ENCODE assay signal across 31 cellular contexts in genomic region chr1:15722836-15723542, GRCh38. TPM values are rescaled to one million over a fixed set of nuclear protein-coding genes. Genes with fewer than 3 reads are reported as not detected.
DNase-seq lines count a peak whose midpoint lies in the region; ATAC-seq and TF ChIP-seq lines count a peak whose summit lies in the region.
"Had no signal": no experiment of that assay in that cellular context is flagged by ENCODE, and none has a peak within 500 bp of the region (broad histone marks: within the 10 kb centered on the region; RNA-seq: fewer than 3 reads in every experiment).

No MANE protein-coding gene starts in this region.

- no peaks in the 10 kb centered on the region for H3K27me3 ChIP-seq in osteoblast (ENCODE audit: insufficient read depth, low read length)
- H3K27me3 ChIP-seq in tibial nerve: no peaks in the 10 kb centered on the region
- H3K27me3 ChIP-seq: ascending aorta, right atrium auricular region, transverse colon had no signal

- H3K36me3 ChIP-seq in osteoblast (ENCODE audit: insufficient read depth, low read length): peaks cover 65% of the 10 kb centered on the region
- peaks cover 2 to 99% (median 28%) of the 10 kb centered on the region in 3 donors for H3K36me3 ChIP-seq in tibial nerve

- H3K27ac ChIP-seq in osteoblast (ENCODE audit: low read depth, low read length) (no peak overlapping the region), tibial nerve (peak overlapping the region in 3 of 4 donors; percentile 2 to 54 (median 7))
- H3K27ac ChIP-seq: ascending aorta, right atrium auricular region, transverse colon had no signal

- H3K4me2 ChIP-seq in osteoblast (ENCODE audit: insufficient read depth, low read length): no peak overlapping the region
- H3K4me2 ChIP-seq: SK-N-SH had no signal

- H3K27me3 Mint-ChIP-seq in activated CD4-positive, alpha-beta T cell treated with anti-CD3 and anti-CD28 coated beads, Interleukin-2, amount 10 ng/mL, durations not matched to agents 24 days and 14 days: no peaks in the 10 kb centered on the region
- no peaks in the 10 kb centered on the region for H3K27me3 Mint-ChIP-seq in chondrocyte (ENCODE audit: low read depth)
- H3K27me3 Mint-ChIP-seq: activated CD4-positive, alpha-beta memory T cell treated with anti-CD3 and anti-CD28 coated beads for 36 hours; activated naive CD8-positive, alpha-beta T cell; activated T-helper 17 cell treated with anti-CD3 and anti-CD28 coated beads, Interleukin-2, amount 50 U/mL, for 72 hours; memory B cell had no signal

- H3K4me1 Mint-ChIP-seq in activated CD4-positive, alpha-beta T cell treated with anti-CD3 and anti-CD28 coated beads, Interleukin-2, amount 10 ng/mL, durations not matched to agents 24 days and 14 days: no peaks in the 10 kb centered on the region
- H3K4me1 Mint-ChIP-seq in chondrocyte (ENCODE audit: low read depth): peaks cover 10% of the 10 kb centered on the region
- H3K4me1 Mint-ChIP-seq: activated T-helper 17 cell treated with anti-CD3 and anti-CD28 coated beads, Interleukin-2, amount 50 U/mL, for 72 hours; memory B cell had no signal

- no peak for TF ChIP-seq EP300 in tibial nerve (IDR thresholded peaks at IDR 0.05)

- DNase-seq in activated CD4-positive, alpha-beta T cell treated with anti-CD3 and anti-CD28 coated beads, Interleukin-2, amount 10 ng/mL, durations not matched to agents 24 days and 14 days: no peak
- DNase-seq in activated CD4-positive, alpha-beta T cell treated with anti-CD3 and anti-CD28 coated beads for 4 hours: no peak
- no peak for DNase-seq in chondrocyte (ENCODE audit: low spot score)
- peak; percentile 73 for DNase-seq in osteoblast (ENCODE audit: insufficient read length, low spot score, missing footprints)
- DNase-seq in tibial nerve (ENCODE audit: low spot score in 2 of 2): no peak
- DNase-seq in NK-92 treated with Interleukin-12 subunit alpha and Interleukin-12 subunit beta, amount 100 ng/mL, for 24 hours (lab: John Stamatoyannopoulos, UW): no peak
- DNase-seq in SKM-1 treated with dmso at 0.1 percent for 144 hours (lab: John Stamatoyannopoulos, UW; ENCODE audit: unreplicated experiment): no peak
- DNase-seq: activated CD4-positive, alpha-beta memory T cell treated with anti-CD3 and anti-CD28 coated beads for 36 hours; activated CD4-positive, CD25-positive, alpha-beta regulatory T cell; activated CD8-positive, alpha-beta memory T cell treated with anti-CD3 and anti-CD28 coated beads, Interleukin-2, amount 50 U/mL, for 48 hours; AML-193; CD8-positive, alpha-beta T cell; DMS79; GOT3; Karpas-422; NCI-H1092; NCI-H187 treated with DMSO at 0.1 percent for 48 hours; NCI-H526; RPMI8226; SK-N-SH; stimulated activated CD4-positive, alpha-beta T cell treated with anti-CD3 and anti-CD28 coated beads, Interleukin-4, amount 100 ng/mL, for 1 hour; stimulated activated naive CD4-positive, alpha-beta T cell; transverse colon had no signal

- no peak for ATAC-seq in HG02870 (IDR thresholded peaks at IDR 0.05; ENCODE audit: unreplicated experiment)
- ATAC-seq: activated T-helper 17 cell treated with anti-CD3 and anti-CD28 coated beads, Interleukin-2, amount 50 U/mL, for 72 hours; CD8-positive, alpha-beta T cell had no signal

- no peak overlapping the region for H2AFZ ChIP-seq in osteoblast (ENCODE audit: low read length)

- H4K20me1 ChIP-seq in osteoblast (ENCODE audit: insufficient read depth, low read length): no peaks in the 10 kb centered on the region

- H3K27ac Mint-ChIP-seq in activated CD4-positive, alpha-beta T cell treated with anti-CD3 and anti-CD28 coated beads, Interleukin-2, amount 10 ng/mL, durations not matched to agents 24 days and 14 days: peak overlapping the region; percentile 37
- H3K27ac Mint-ChIP-seq in chondrocyte (ENCODE audit: unreplicated experiment): peak overlapping the region; percentile 82
- H3K27ac Mint-ChIP-seq: activated CD4-positive, alpha-beta memory T cell treated with anti-CD3 and anti-CD28 coated beads for 36 hours; activated naive CD8-positive, alpha-beta T cell; activated T-helper 17 cell treated with anti-CD3 and anti-CD28 coated beads, Interleukin-2, amount 50 U/mL, for 72 hours; CD8-positive, alpha-beta T cell; memory B cell had no signal

- TF ChIP-seq CTCF in chondrocyte (IDR thresholded peaks at IDR 0.05) (no peak), osteoblast (IDR thresholded peaks at IDR 0.05; ENCODE audit: extremely low read depth, low read depth, low read length) (no peak), tibial nerve (IDR thresholded peaks at IDR 0.05) (no peak)

- peaks cover 20% of the 10 kb centered on the region for H3K36me3 Mint-ChIP-seq in activated CD4-positive, alpha-beta T cell treated with anti-CD3 and anti-CD28 coated beads, Interleukin-2, amount 10 ng/mL, durations not matched to agents 24 days and 14 days (ENCODE audit: low read depth)
- peaks cover 27% of the 10 kb centered on the region for H3K36me3 Mint-ChIP-seq in chondrocyte (ENCODE audit: low read depth)
- H3K36me3 Mint-ChIP-seq: activated naive CD8-positive, alpha-beta T cell had no signal

- WGBS in tibial nerve, 2 donors: 75 to 78% methylated on average over 13 of the region's 13 CpGs

- H3K9me3 ChIP-seq in osteoblast (ENCODE audit: low read depth, low read length) (no peaks in the 10 kb centered on the region), tibial nerve (no peaks in the 10 kb centered on the region)
- H3K9me3 ChIP-seq: ascending aorta, right atrium auricular region, SK-N-SH, transverse colon had no signal

- intact Hi-C loops in activated CD4-positive, alpha-beta T cell treated with anti-CD3 and anti-CD28 coated beads, Interleukin-2, amount 10 ng/mL, durations not matched to agents 24 days and 14 days (cut with micrococcal nuclease): no loop called here

- TF ChIP-seq POLR2A in tibial nerve (IDR thresholded peaks at IDR 0.05): no peak

- H3K79me2 ChIP-seq in osteoblast (ENCODE audit: insufficient read depth, low read length): peaks cover 1% of the 10 kb centered on the region

- no peak overlapping the region for H3K4me3 Mint-ChIP-seq in activated CD4-positive, alpha-beta T cell treated with anti-CD3 and anti-CD28 coated beads, Interleukin-2, amount 10 ng/mL, durations not matched to agents 24 days and 14 days
- H3K4me3 Mint-ChIP-seq in chondrocyte (ENCODE audit: unreplicated experiment): no peak overlapping the region
- H3K4me3 Mint-ChIP-seq: activated CD4-positive, alpha-beta memory T cell treated with anti-CD3 and anti-CD28 coated beads for 36 hours; activated naive CD8-positive, alpha-beta T cell; activated T-helper 17 cell treated with anti-CD3 and anti-CD28 coated beads, Interleukin-2, amount 50 U/mL, for 72 hours; CD8-positive, alpha-beta T cell; memory B cell had no signal

- H3K4me1 ChIP-seq in osteoblast (ENCODE audit: insufficient read depth, low read length) (no peaks in the 10 kb centered on the region), tibial nerve (peaks cover 0 to 24% (median 0%) of the 10 kb centered on the region in 4 donors)
- H3K4me1 ChIP-seq: ascending aorta, transverse colon had no signal

- H3K4me3 ChIP-seq in osteoblast (ENCODE audit: insufficient read depth, low read length): no peak overlapping the region
- H3K4me3 ChIP-seq in tibial nerve: no peak overlapping the region
- H3K4me3 ChIP-seq: ascending aorta, right atrium auricular region, transverse colon had no signal

- no peaks in the 10 kb centered on the region for H3K9me3 Mint-ChIP-seq in activated CD4-positive, alpha-beta T cell treated with anti-CD3 and anti-CD28 coated beads, Interleukin-2, amount 10 ng/mL, durations not matched to agents 24 days and 14 days
- H3K9me3 Mint-ChIP-seq in chondrocyte (ENCODE audit: low read depth): no peaks in the 10 kb centered on the region
- H3K9me3 Mint-ChIP-seq: activated CD4-positive, alpha-beta memory T cell treated with anti-CD3 and anti-CD28 coated beads for 36 hours; activated T-helper 17 cell treated with anti-CD3 and anti-CD28 coated beads, Interleukin-2, amount 50 U/mL, for 72 hours; CD8-positive, alpha-beta T cell; memory B cell had no signal

RNA-seq across cellular contexts. Expression of gene SLC25A34, which starts 13.1 kb away (rescaled TPM):
- 1.4 and 1.5 TPM in 2 replicates for total RNA-seq in activated CD4-positive, alpha-beta T cell treated with anti-CD3 and anti-CD28 coated beads, Interleukin-2, amount 10 ng/mL, durations not matched to agents 24 days and 14 days
- total RNA-seq in chondrocyte (0.90 to 1.9 TPM (median 1.3 TPM) in 3 replicates), osteoblast (1.4 and 1.5 TPM in 2 replicates), tibial nerve (10 to 100 TPM in 1 of 4 donors, 1 to 10 TPM in 3; 2.8 to 23.7 (median 3.3) TPM)
- total RNA-seq: A172 had no signal

RNA-seq across cellular contexts. Expression of gene TMEM82, which starts 19.3 kb away (rescaled TPM):
- total RNA-seq in activated CD4-positive, alpha-beta T cell treated with anti-CD3 and anti-CD28 coated beads, Interleukin-2, amount 10 ng/mL, durations not matched to agents 24 days and 14 days: not detected in 2 replicates
- total RNA-seq in chondrocyte (not detected in 3 replicates), osteoblast (not detected in 2 replicates), tibial nerve (not detected)
- total RNA-seq: A172; activated CD4-positive, alpha-beta memory T cell treated with anti-CD3 and anti-CD28 coated beads for 36 hours; activated T-helper 17 cell treated with anti-CD3 and anti-CD28 coated beads, Interleukin-2, amount 50 U/mL, for 72 hours; ascending aorta; CD8-positive, alpha-beta T cell; omental fat pad; right atrium auricular region had no signal

RNA-seq across cellular contexts. Expression of gene FBLIM1, which starts 35.6 kb away (rescaled TPM):
- total RNA-seq in activated CD4-positive, alpha-beta T cell treated with anti-CD3 and anti-CD28 coated beads, Interleukin-2, amount 10 ng/mL, durations not matched to agents 24 days and 14 days: not detected in 2 replicates
- total RNA-seq in chondrocyte (191 to 492 TPM (median 490 TPM) in 3 replicates), osteoblast (108 and 121 TPM in 2 replicates), tibial nerve (10 to 100 TPM; 33.3 to 46.5 (median 44.1) TPM)
- total RNA-seq: activated T-helper 17 cell treated with anti-CD3 and anti-CD28 coated beads, Interleukin-2, amount 50 U/mL, for 72 hours had no signal

RNA-seq across cellular contexts. Expression of gene PLEKHM2, which starts 38.9 kb away (rescaled TPM):
- total RNA-seq in activated CD4-positive, alpha-beta T cell treated with anti-CD3 and anti-CD28 coated beads, Interleukin-2, amount 10 ng/mL, durations not matched to agents 24 days and 14 days: 59.9 and 60.3 TPM in 2 replicates
- total RNA-seq in chondrocyte (63.6 to 68.3 TPM (median 66.0 TPM) in 3 replicates), osteoblast (123 and 132 TPM in 2 replicates), tibial nerve (10 to 100 TPM; 54.0 to 80.4 (median 57.1) TPM)

Comparison
In these comparisons a context has a peak if more than half of its experiments do, and no peak if none do; other contexts are left out.
1. RNA of gene FBLIM1, which starts 35.6 kb away (total RNA-seq): 191 to 492 TPM in chondrocyte, 108 to 121 TPM in osteoblast and 33.3 to 46.5 TPM in tibial nerve; not detected in activated CD4-positive, alpha-beta T cell treated with anti-CD3 and anti-CD28 coated beads, Interleukin-2, amount 10 ng/mL, durations not matched to agents 24 days and 14 days; every median in the first group is over 10 times any median in the second.